ENCODE assay signal across 1 cellular context in genomic region chr3:14783480-14784086, GRCh38.
TF ChIP-seq lines count a peak whose summit lies in the region.

No MANE protein-coding gene starts in this region.

TF ChIP-seq in GM23338, 12 proteins besides CTCF, POLR2A, EP300 and RAD21 (continued from another document):
- TF ChIP-seq, protein P1, sequence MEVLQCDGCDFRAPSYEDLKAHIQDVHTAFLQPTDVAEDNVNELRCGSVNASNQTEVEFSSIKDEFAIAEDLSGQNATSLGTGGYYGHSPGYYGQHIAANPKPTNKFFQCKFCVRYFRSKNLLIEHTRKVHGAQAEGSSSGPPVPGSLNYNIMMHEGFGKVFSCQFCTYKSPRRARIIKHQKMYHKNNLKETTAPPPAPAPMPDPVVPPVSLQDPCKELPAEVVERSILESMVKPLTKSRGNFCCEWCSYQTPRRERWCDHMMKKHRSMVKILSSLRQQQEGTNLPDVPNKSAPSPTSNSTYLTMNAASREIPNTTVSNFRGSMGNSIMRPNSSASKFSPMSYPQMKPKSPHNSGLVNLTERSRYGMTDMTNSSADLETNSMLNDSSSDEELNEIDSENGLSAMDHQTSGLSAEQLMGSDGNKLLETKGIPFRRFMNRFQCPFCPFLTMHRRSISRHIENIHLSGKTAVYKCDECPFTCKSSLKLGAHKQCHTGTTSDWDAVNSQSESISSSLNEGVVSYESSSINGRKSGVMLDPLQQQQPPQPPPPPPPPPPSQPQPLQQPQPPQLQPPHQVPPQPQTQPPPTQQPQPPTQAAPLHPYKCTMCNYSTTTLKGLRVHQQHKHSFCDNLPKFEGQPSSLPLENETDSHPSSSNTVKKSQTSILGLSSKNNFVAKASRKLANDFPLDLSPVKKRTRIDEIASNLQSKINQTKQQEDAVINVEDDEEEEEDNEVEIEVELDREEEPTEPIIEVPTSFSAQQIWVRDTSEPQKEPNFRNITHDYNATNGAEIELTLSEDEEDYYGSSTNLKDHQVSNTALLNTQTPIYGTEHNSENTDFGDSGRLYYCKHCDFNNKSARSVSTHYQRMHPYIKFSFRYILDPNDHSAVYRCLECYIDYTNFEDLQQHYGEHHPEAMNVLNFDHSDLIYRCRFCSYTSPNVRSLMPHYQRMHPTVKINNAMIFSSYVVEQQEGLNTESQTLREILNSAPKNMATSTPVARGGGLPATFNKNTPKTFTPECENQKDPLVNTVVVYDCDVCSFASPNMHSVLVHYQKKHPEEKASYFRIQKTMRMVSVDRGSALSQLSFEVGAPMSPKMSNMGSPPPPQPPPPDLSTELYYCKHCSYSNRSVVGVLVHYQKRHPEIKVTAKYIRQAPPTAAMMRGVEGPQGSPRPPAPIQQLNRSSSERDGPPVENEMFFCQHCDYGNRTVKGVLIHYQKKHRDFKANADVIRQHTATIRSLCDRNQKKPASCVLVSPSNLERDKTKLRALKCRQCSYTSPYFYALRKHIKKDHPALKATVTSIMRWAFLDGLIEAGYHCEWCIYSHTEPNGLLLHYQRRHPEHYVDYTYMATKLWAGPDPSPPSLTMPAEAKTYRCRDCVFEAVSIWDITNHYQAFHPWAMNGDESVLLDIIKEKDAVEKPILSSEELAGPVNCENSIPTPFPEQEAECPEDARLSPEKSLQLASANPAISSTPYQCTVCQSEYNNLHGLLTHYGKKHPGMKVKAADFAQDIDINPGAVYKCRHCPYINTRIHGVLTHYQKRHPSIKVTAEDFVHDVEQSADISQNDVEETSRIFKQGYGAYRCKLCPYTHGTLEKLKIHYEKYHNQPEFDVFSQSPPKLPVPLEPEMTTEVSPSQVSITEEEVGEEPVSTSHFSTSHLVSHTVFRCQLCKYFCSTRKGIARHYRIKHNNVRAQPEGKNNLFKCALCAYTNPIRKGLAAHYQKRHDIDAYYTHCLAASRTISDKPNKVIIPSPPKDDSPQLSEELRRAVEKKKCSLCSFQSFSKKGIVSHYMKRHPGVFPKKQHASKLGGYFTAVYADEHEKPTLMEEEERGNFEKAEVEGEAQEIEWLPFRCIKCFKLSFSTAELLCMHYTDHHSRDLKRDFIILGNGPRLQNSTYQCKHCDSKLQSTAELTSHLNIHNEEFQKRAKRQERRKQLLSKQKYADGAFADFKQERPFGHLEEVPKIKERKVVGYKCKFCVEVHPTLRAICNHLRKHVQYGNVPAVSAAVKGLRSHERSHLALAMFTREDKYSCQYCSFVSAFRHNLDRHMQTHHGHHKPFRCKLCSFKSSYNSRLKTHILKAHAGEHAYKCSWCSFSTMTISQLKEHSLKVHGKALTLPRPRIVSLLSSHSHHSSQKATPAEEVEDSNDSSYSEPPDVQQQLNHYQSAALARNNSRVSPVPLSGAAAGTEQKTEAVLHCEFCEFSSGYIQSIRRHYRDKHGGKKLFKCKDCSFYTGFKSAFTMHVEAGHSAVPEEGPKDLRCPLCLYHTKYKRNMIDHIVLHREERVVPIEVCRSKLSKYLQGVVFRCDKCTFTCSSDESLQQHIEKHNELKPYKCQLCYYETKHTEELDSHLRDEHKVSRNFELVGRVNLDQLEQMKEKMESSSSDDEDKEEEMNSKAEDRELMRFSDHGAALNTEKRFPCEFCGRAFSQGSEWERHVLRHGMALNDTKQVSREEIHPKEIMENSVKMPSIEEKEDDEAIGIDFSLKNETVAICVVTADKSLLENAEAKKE (CRISPR knock-in tag; IDR thresholded peaks at IDR 0.05): no peak
